ENCODE assay signal across 16 cellular contexts in the genomic region with DNA sequence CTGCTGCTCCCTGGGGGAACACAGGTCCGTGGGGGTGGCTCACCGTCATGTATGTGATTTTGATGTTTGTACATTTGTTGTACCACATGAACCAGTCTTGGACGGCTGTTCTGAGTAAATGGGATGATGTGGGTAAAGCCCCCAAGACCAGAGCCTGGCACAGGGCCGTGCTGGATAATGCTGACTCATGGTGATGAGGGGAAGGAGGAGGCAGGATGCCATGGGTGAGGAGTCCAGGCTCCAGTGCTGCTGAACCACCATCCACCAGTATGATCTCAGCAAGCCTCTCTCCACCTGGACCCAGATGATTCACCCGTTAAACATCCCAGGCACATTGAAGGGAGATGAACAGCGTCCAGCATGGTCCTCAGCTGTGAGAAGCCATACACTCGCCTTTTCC. TPM values are rescaled to one million over a fixed set of nuclear protein-coding genes. Genes with fewer than 3 reads are reported as not detected.
A peak's percentile ranks its signal among the peaks of the same experiment; 100 is the strongest.
DNase-seq lines count a peak whose midpoint lies in the region; ATAC-seq and TF ChIP-seq lines count a peak whose summit lies in the region.
"Had no signal": no experiment of that assay in that cellular context is flagged by ENCODE, and none has a peak within 500 bp of the region (broad histone marks: within the 10 kb centered on the region; RNA-seq: fewer than 3 reads in every experiment).

No MANE protein-coding gene starts in this region.

- H3K4me3 ChIP-seq in astrocyte of the cerebellum (ENCODE audit: low read depth, low read length) (no peak overlapping the region), suprapubic skin (no peak overlapping the region)
- H3K4me3 ChIP-seq: prostate gland had no signal

- no peak overlapping the region for H3K27ac ChIP-seq in suprapubic skin
- H3K27ac ChIP-seq: C4-2B, prostate gland had no signal

- DNase-seq in AG08396 (ENCODE audit: low spot score) (peak; percentile 72), HK-2 (ENCODE audit: unreplicated experiment) (peak; percentile 71), astrocyte of the cerebellum (ENCODE audit: low read depth) (peak; percentile 12), iris pigment epithelial cell (ENCODE audit: low read depth) (peak; percentile 87), Right ventricle myocardium inferior (ENCODE audit: missing footprints) (no peak), GDM1 (lab: John Stamatoyannopoulos, UW) (no peak), suprapubic skin (ENCODE audit: low spot score in 2 of 2) (no peak)
- DNase-seq: NCI-H82, SIG-M5 had no signal

- intact Hi-C loops in Right ventricle myocardium inferior (cut with DNase I), result no loop called here

- TF ChIP-seq EP300 in suprapubic skin (IDR thresholded peaks at IDR 0.05), result no peak

- in situ Hi-C loops in astrocyte of the cerebellum (cut with HindIII; ENCODE audit: low sequenced_read_pairs), result no loop called here

- ATAC-seq in Right ventricle myocardium inferior (no peak), GM18870 (IDR thresholded peaks at IDR 0.05; ENCODE audit: unreplicated experiment) (no peak)
- ATAC-seq: stimulated activated effector memory CD8-positive, alpha-beta T cell treated with anti-CD3 and anti-CD28 coated beads, Interleukin-12 subunit alpha, Interleukin-12 subunit beta, amount 100 ng/mL, for 72 hours; WTC11 had no signal

- WGBS in suprapubic skin, result 70% methylated on average over 6 of the region's 7 CpGs

- no peak for TF ChIP-seq CTCF in astrocyte of the cerebellum (IDR thresholded peaks at IDR 0.05; ENCODE audit: low read depth, low read length, missing control alignments)
- no peak for TF ChIP-seq CTCF in suprapubic skin (IDR thresholded peaks at IDR 0.05)

- TF ChIP-seq POLR2A in suprapubic skin (IDR thresholded peaks at IDR 0.05), result no peak

- H3K9me3 ChIP-seq in suprapubic skin, result peaks cover 6% of the 10 kb centered on the region
- H3K9me3 ChIP-seq: prostate gland had no signal

- no peaks in the 10 kb centered on the region for H3K4me1 ChIP-seq in suprapubic skin
- H3K4me1 ChIP-seq: prostate gland had no signal

- H3K36me3 ChIP-seq in suprapubic skin, result no peaks in the 10 kb centered on the region
- H3K36me3 ChIP-seq: prostate gland had no signal

- H3K27me3 ChIP-seq in suprapubic skin, result no peaks in the 10 kb centered on the region

RNA-seq across cellular contexts. Expression of a gene that starts 9.6 kb away (rescaled TPM):
- total RNA-seq in Right ventricle myocardium inferior (0.32 TPM), suprapubic skin (1 to 10 TPM in 3 of 4 donors, under 1 TPM in 1; 0.23 to 1.2 (median 1.1) TPM)
- total RNA-seq: G401, mononuclear cell had no signal

Comparison
In these comparisons a context has a peak if more than half of its experiments do, and no peak if none do; other contexts are left out.
1. DNase-seq: peak in AG08396 (single experiment), HK-2 (single experiment), astrocyte of the cerebellum (single experiment) and iris pigment epithelial cell (single experiment); none in Right ventricle myocardium inferior (single experiment), GDM1 (single experiment) and suprapubic skin (0 of 2).